8 cellular contexts compared by ENCODE assay signal in the genomic region with DNA sequence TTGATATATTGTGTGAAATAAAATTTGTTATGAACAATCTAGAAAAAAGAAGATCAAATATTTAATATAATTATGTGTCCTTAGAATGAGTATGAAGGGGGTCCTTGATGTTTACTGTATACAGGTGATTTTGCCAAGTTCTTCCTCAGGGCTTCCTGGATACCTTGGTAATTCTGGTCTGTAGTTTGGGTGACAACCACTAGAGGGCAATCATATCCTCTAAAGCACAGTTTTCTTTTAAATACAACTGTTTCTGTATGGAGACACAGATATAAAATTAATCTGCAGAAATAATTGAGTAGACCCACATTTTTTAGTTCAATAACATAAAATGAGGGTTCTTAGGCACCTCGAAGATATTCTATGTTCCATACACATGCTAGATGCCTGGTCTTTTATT.
A peak's percentile ranks its signal among the peaks of the same experiment; 100 is the strongest.
DNase-seq lines count a peak whose midpoint lies in the region; ATAC-seq and TF ChIP-seq lines count a peak whose summit lies in the region.

No MANE protein-coding gene starts in this region.

- ATAC-seq in GM21723 (IDR thresholded peaks at IDR 0.05; ENCODE audit: unreplicated experiment), result peak; percentile 83
- ATAC-seq in stimulated activated effector memory CD8-positive, alpha-beta T cell treated with anti-CD3 and anti-CD28 coated beads, Interleukin-12 subunit alpha, Interleukin-12 subunit beta, amount 100 ng/mL, for 72 hours, result no peak

- H3K4me1 ChIP-seq in OCI-LY7 (ENCODE audit: insufficient read depth, low read length, poor library complexity, severe bottlenecking), result no peaks in the 10 kb centered on the region

- no peaks in the 10 kb centered on the region for H3K36me3 Mint-ChIP-seq in stimulated activated effector memory CD8-positive, alpha-beta T cell treated with anti-CD3 and anti-CD28 coated beads, Interleukin-12 subunit alpha, Interleukin-12 subunit beta, amount 100 ng/mL, for 72 hours

- CTCF ChIA-PET in OCI-LY7 (lab: Charles Lee; ENCODE audit: unreplicated experiment), result no interaction called here

- H3K4me1 Mint-ChIP-seq in stimulated activated effector memory CD8-positive, alpha-beta T cell treated with anti-CD3 and anti-CD28 coated beads, Interleukin-12 subunit alpha, Interleukin-12 subunit beta, amount 100 ng/mL, for 72 hours, result no peaks in the 10 kb centered on the region

- H3K4me3 ChIP-seq in OCI-LY7 (ENCODE audit: low read depth, low read length, poor library complexity, severe bottlenecking), result no peak overlapping the region

- peak; percentile 74 for TF ChIP-seq CTCF in OCI-LY7 (conservative IDR thresholded peaks at IDR 0.05; ENCODE audit: low read length)

- no peak overlapping the region for H3K27ac Mint-ChIP-seq in stimulated activated effector memory CD8-positive, alpha-beta T cell treated with anti-CD3 and anti-CD28 coated beads, Interleukin-12 subunit alpha, Interleukin-12 subunit beta, amount 100 ng/mL, for 72 hours

- H3K9me2 ChIP-seq in OCI-LY7 (ENCODE audit: insufficient read depth, low read length), result no peaks in the 10 kb centered on the region

- POLR2A ChIA-PET in OCI-LY7 (lab: Charles Lee), result no interaction called here

- intact Hi-C loops in OCI-LY7 (cut with micrococcal nuclease; ENCODE audit: unreplicated experiment), result no loop called here

- no TSS peak for BruUV-seq in OCI-LY7 (replicated peaks; lab: Mats Ljungman, UMichigan)

- no peaks in the 10 kb centered on the region for H3K79me2 ChIP-seq in OCI-LY7 (ENCODE audit: insufficient read depth, low read depth, low read length)

- no peaks in the 10 kb centered on the region for H3K9me3 Mint-ChIP-seq in stimulated activated effector memory CD8-positive, alpha-beta T cell treated with anti-CD3 and anti-CD28 coated beads, Interleukin-12 subunit alpha, Interleukin-12 subunit beta, amount 100 ng/mL, for 72 hours

- no peak overlapping the region for H3K4me2 ChIP-seq in OCI-LY7 (ENCODE audit: low read length)

- H3K27ac ChIP-seq in OCI-LY7 (ENCODE audit: low read depth, low read length, poor library complexity, severe bottlenecking), result no peak overlapping the region

- no peak overlapping the region for H3K4me3 Mint-ChIP-seq in stimulated activated effector memory CD8-positive, alpha-beta T cell treated with anti-CD3 and anti-CD28 coated beads, Interleukin-12 subunit alpha, Interleukin-12 subunit beta, amount 100 ng/mL, for 72 hours

- no peaks in the 10 kb centered on the region for H3K9me3 ChIP-seq in OCI-LY7 (ENCODE audit: low read length)

- no peaks in the 10 kb centered on the region for H3K36me3 ChIP-seq in OCI-LY7 (ENCODE audit: insufficient read depth, low read length)

- peak; percentile 25 to 63 for DNase-seq in NCI-H524 (lab: John Stamatoyannopoulos, UW)
- DNase-seq in NCI-H524 treated with DMSO at 0.1 percent for 48 hours (lab: John Stamatoyannopoulos, UW), result no peak
- peak; percentile 17 for DNase-seq in OCI-LY7 (ENCODE audit: low spot score)
- DNase-seq in fibroblast of peridontal ligament (ENCODE audit: extremely low read depth), result peak; percentile 0
- peak; percentile 78 for DNase-seq in superior temporal gyrus (ENCODE audit: extremely low spot score)
- no peak for DNase-seq in stimulated activated effector memory CD8-positive, alpha-beta T cell treated with anti-CD3 and anti-CD28 coated beads, Interleukin-12 subunit alpha, Interleukin-12 subunit beta, amount 100 ng/mL, for 72 hours (ENCODE audit: low spot score in 2 of 2)
- no peak for DNase-seq in activated CD4-positive, CD25-positive, alpha-beta regulatory T cell treated with anti-CD3 and anti-CD28 coated beads, Interleukin-2, amount 50 U/mL, for 72 hours

- H2AFZ ChIP-seq in OCI-LY7 (ENCODE audit: low read length), result no peak overlapping the region

- no peaks in the 10 kb centered on the region for H4K20me1 ChIP-seq in OCI-LY7 (ENCODE audit: insufficient read depth, low read length)

Comparison
In these comparisons a context has a peak if more than half of its experiments do, and no peak if none do; other contexts are left out.
1. DNase-seq: peak in NCI-H524 (2 of 2), OCI-LY7 (single experiment), fibroblast of peridontal ligament (single experiment) and superior temporal gyrus (single experiment); none in NCI-H524 treated with DMSO at 0.1 percent for 48 hours (single experiment), stimulated activated effector memory CD8-positive, alpha-beta T cell treated with anti-CD3 and anti-CD28 coated beads, Interleukin-12 subunit alpha, Interleukin-12 subunit beta, amount 100 ng/mL, for 72 hours (0 of 2) and activated CD4-positive, CD25-positive, alpha-beta regulatory T cell treated with anti-CD3 and anti-CD28 coated beads, Interleukin-2, amount 50 U/mL, for 72 hours (single experiment).